ENCODE assay signal across 8 cellular contexts in genomic region chr15:43824302-43825246, GRCh38. TPM values are rescaled to one million over a fixed set of nuclear protein-coding genes. Genes with fewer than 3 reads are reported as not detected.
DNase-seq lines count a peak whose midpoint lies in the region; ATAC-seq and TF ChIP-seq lines count a peak whose summit lies in the region.

TSS of gene MFAP1 (minus strand) at chr15:43824690. CDS start at chr15:43824569, 121 bp downstream.

- H3K4me3 ChIP-seq in astrocyte of the cerebellum (ENCODE audit: low read depth, low read length): peak within 1 kb of the TSS; percentile 89
- H3K4me3 ChIP-seq in rectal smooth muscle tissue (ENCODE audit: low read length): peak within 1 kb of the TSS; percentile 98
- peak within 1 kb of the TSS; percentile 88 to 98 for H3K4me3 ChIP-seq in aorta (ENCODE audit: low read length in 2 of 2)

- peak within 1 kb of the TSS; percentile 91 for H3K9ac ChIP-seq in rectal smooth muscle tissue (ENCODE audit: low read length)

- H3K4me1 ChIP-seq in rectal smooth muscle tissue (ENCODE audit: control insufficient read depth, insufficient read depth, low read length) (no peaks in the 10 kb centered on the region), aorta (ENCODE audit: control insufficient read depth in 1 of 2, insufficient read depth in 2 of 2, low read length in 2 of 2) (no peaks in the 10 kb centered on the region)

- ATAC-seq in GM18498 (IDR thresholded peaks at IDR 0.05; ENCODE audit: unreplicated experiment): peak; percentile 76
- peak; percentile 75 for ATAC-seq in HG02981 (IDR thresholded peaks at IDR 0.05; ENCODE audit: unreplicated experiment)
- ATAC-seq in aorta (ENCODE audit: low FRiP score): peak; percentile 95

- WGBS in aorta, 2 donors: 9% methylated on average over 46 of the region's 46 CpGs

- H3K9me3 ChIP-seq in aorta (ENCODE audit: control insufficient read depth, low read length): no peaks in the 10 kb centered on the region

- intact Hi-C loops in aorta (cut with DNase I): no loop called here

- H3K27ac ChIP-seq in rectal smooth muscle tissue (ENCODE audit: low read depth, low read length) (peak within 1 kb of the TSS; percentile 85), aorta (ENCODE audit: low read depth in 1 of 2, low read length in 2 of 2) (peak within 1 kb of the TSS in 1 of 2 donors; percentile 94)

- TF ChIP-seq CTCF in astrocyte of the cerebellum (IDR thresholded peaks at IDR 0.05; ENCODE audit: low read depth, low read length, missing control alignments): no peak

- no peaks in the 10 kb centered on the region for H3K27me3 ChIP-seq in rectal smooth muscle tissue (ENCODE audit: control insufficient read depth, insufficient read depth, low read length)
- no peaks in the 10 kb centered on the region for H3K27me3 ChIP-seq in aorta (ENCODE audit: control insufficient read depth in 1 of 2, insufficient read depth in 2 of 2, low read length in 1 of 2)

- in situ Hi-C loops in astrocyte of the cerebellum (cut with HindIII; ENCODE audit: low sequenced_read_pairs): no loop called here

- no peaks in the 10 kb centered on the region for H3K36me3 ChIP-seq in rectal smooth muscle tissue (ENCODE audit: control insufficient read depth, insufficient read depth, low read length)
- H3K36me3 ChIP-seq in aorta (ENCODE audit: control insufficient read depth in 1 of 2, insufficient read depth in 2 of 2, low read length in 1 of 2): no peaks in the 10 kb centered on the region

- DNase-seq in NCI-H2029 treated with DMSO at 0.1 percent for 48 hours (lab: John Stamatoyannopoulos, UW): peak; percentile 84
- DNase-seq in T-helper 9 cell: peak; percentile 83
- peak; percentile 91 for DNase-seq in astrocyte of the cerebellum (ENCODE audit: low read depth)
- peak; percentile 96 for DNase-seq in hepatic stellate cell (ENCODE audit: low spot score)
- peak; percentile 95 to 97 for DNase-seq in aorta

RNA-seq across cellular contexts. Expression of gene MFAP1, which starts in this region (rescaled TPM):
- total RNA-seq in aorta: 10 to 100 TPM; 20.1 to 20.6 TPM
- polyA plus RNA-seq in aorta: 10 to 100 TPM; 13.7 to 19.2 TPM
